ENCODE assay signal across 24 cellular contexts in genomic region chr17:14690704-14691103, GRCh38.
A peak's percentile ranks its signal among the peaks of the same experiment; 100 is the strongest.
DNase-seq lines count a peak whose midpoint lies in the region; ATAC-seq, FAIRE-seq and TF ChIP-seq lines count a peak whose summit lies in the region.
"Had no signal": no experiment of that assay in that cellular context is flagged by ENCODE, and none has a peak within 500 bp of the region (broad histone marks: within the 10 kb centered on the region; RNA-seq: fewer than 3 reads in every experiment).

No MANE protein-coding gene starts in this region.

- CTCF ChIA-PET in A673 (lab: Charles Lee), result no interaction called here

- H3K27me3 ChIP-seq in small intestine (ENCODE audit: control insufficient read depth in 2 of 2, insufficient read depth in 2 of 2, low read length in 2 of 2), result no peaks in the 10 kb centered on the region
- H3K27me3 ChIP-seq in A673 (replicated peaks; ENCODE audit: insufficient read depth, low read depth, low read length, poor library complexity), result no peaks in the 10 kb centered on the region
- H3K27me3 ChIP-seq in gastroesophageal sphincter, result no peaks in the 10 kb centered on the region
- H3K27me3 ChIP-seq: BE2C; BLaER1 treated with 17β-estradiol and CSF1 and Interleukin-3, amounts not matched to agents 10 nM and 100 nM had no signal

- intact Hi-C loops in kidney (cut with DNase I) (no loop called here), A673 (cut with micrococcal nuclease; ENCODE audit: unreplicated experiment) (no loop called here)

- H3K36me3 ChIP-seq in kidney (ENCODE audit: control insufficient read depth in 1 of 2, insufficient read depth in 2 of 2, low read length in 2 of 2) (no peaks in the 10 kb centered on the region), small intestine (ENCODE audit: control insufficient read depth in 2 of 2, insufficient read depth in 2 of 2, low read length in 2 of 2) (no peaks in the 10 kb centered on the region), A673 (ENCODE audit: insufficient read depth, low read length, poor library complexity, severe bottlenecking) (no peaks in the 10 kb centered on the region), gastroesophageal sphincter (no peaks in the 10 kb centered on the region)
- H3K36me3 ChIP-seq: BE2C; BLaER1 treated with 17β-estradiol and CSF1 and Interleukin-3, amounts not matched to agents 10 nM and 100 nM had no signal

- no peak for ATAC-seq in gastroesophageal sphincter
- ATAC-seq: HCT116 had no signal

- WGBS in small intestine, 3 donors, result 63 to 68% (median 64%) methylated on average over 2 of the region's 2 CpGs
- 68 to 85% methylated on average over 2 of the region's 2 CpGs for WGBS in gastroesophageal sphincter (ENCODE audit: low coverage in 1 of 2), 2 donors

- TF ChIP-seq CTCF in kidney (IDR thresholded peaks at IDR 0.05; ENCODE audit: borderline replicate concordance, extremely low read depth, insufficient read depth) (no peak), A673 (conservative IDR thresholded peaks at IDR 0.05; ENCODE audit: low read depth, low read length) (no peak), gastroesophageal sphincter (IDR thresholded peaks at IDR 0.05) (no peak)

- no peak for TF ChIP-seq EP300 in gastroesophageal sphincter (IDR thresholded peaks at IDR 0.05)

- H3K4me3 ChIP-seq in kidney (ENCODE audit: low read length in 2 of 2), result no peak overlapping the region
- H3K4me3 ChIP-seq in small intestine (ENCODE audit: low read depth in 1 of 2, low read length in 2 of 2), result no peak overlapping the region
- no peak overlapping the region for H3K4me3 ChIP-seq in A673 (ENCODE audit: low read depth, low read length, poor library complexity, severe bottlenecking)
- H3K4me3 ChIP-seq in gastroesophageal sphincter, result no peak overlapping the region
- H3K4me3 ChIP-seq: BLaER1 treated with 17β-estradiol and CSF1 and Interleukin-3, amounts not matched to agents 10 nM and 100 nM; GM23248 had no signal

- no peak for DNase-seq in kidney
- no peak for DNase-seq in small intestine
- no peak for DNase-seq in A673 (ENCODE audit: low spot score)
- DNase-seq in HTR-8/SVneo (ENCODE audit: insufficient read length, low spot score), result no peak
- DNase-seq: ACHN; AML-193; BE2C; CD4-positive, alpha-beta T cell; CD8-positive, alpha-beta memory T cell; DMS 273 treated with DMSO at 0.1 percent for 48 hours; DMS79; EL; GF-D8; GM23248; H9; HFFc6 had no signal

- H3K9ac ChIP-seq in kidney (ENCODE audit: low read length in 2 of 2), result no peak overlapping the region
- H3K9ac ChIP-seq: BLaER1 treated with 17β-estradiol and CSF1 and Interleukin-3, amounts not matched to agents 10 nM and 100 nM; GM23248 had no signal

- FAIRE-seq in G401.6 (lab: Jason Lieb, UNC) (peak; percentile 58), TTC549 (lab: Jason Lieb, UNC) (peak; percentile 32), kidney (lab: Jason Lieb, UNC) (peak; percentile 76), small intestine (lab: Jason Lieb, UNC) (peak; percentile 59), HTR-8/SVneo (lab: Jason Lieb, UNC) (no peak)
- FAIRE-seq: D721Med, GM12892, H1 had no signal

- peaks cover 0 to 3% of the 10 kb centered on the region in 2 donors for H3K9me3 ChIP-seq in kidney (ENCODE audit: control insufficient read depth in 1 of 2, low read length in 2 of 2)
- H3K9me3 ChIP-seq in small intestine (ENCODE audit: control insufficient read depth, low read depth), result no peaks in the 10 kb centered on the region
- peaks cover 46% of the 10 kb centered on the region for H3K9me3 ChIP-seq in A673 (ENCODE audit: low read depth, low read length, poor library complexity, severe bottlenecking)
- peaks cover 0 to 5% (median 0%) of the 10 kb centered on the region in 3 donors for H3K9me3 ChIP-seq in gastroesophageal sphincter
- H3K9me3 ChIP-seq: BE2C had no signal

- H3K4me1 ChIP-seq in kidney (ENCODE audit: control insufficient read depth in 1 of 2, insufficient read depth in 1 of 2, low read depth in 1 of 2, low read length in 2 of 2) (no peaks in the 10 kb centered on the region), small intestine (ENCODE audit: control insufficient read depth in 2 of 2, insufficient read depth in 1 of 2, low read depth in 1 of 2, low read length in 1 of 2) (no peaks in the 10 kb centered on the region), A673 (ENCODE audit: insufficient read depth, low read length, poor library complexity, severe bottlenecking) (no peaks in the 10 kb centered on the region), gastroesophageal sphincter (no peaks in the 10 kb centered on the region)
- H3K4me1 ChIP-seq: BE2C had no signal

- TF ChIP-seq POLR2A in gastroesophageal sphincter (IDR thresholded peaks at IDR 0.05), result no peak

- H3K27ac ChIP-seq in kidney (ENCODE audit: low read depth in 2 of 2, low read length in 2 of 2), result no peak overlapping the region
- no peak overlapping the region for H3K27ac ChIP-seq in small intestine (ENCODE audit: low read depth in 1 of 2, low read length in 1 of 2)
- no peak overlapping the region for H3K27ac ChIP-seq in A673 (ENCODE audit: low read depth, low read length, poor library complexity, severe bottlenecking)
- H3K27ac ChIP-seq in gastroesophageal sphincter, result no peak overlapping the region
- H3K27ac ChIP-seq: BLaER1 treated with 17β-estradiol and CSF1 and Interleukin-3, amounts not matched to agents 10 nM and 100 nM; GM23248 had no signal

- POLR2A ChIA-PET in A673 (lab: Charles Lee; ENCODE audit: low non-redundant PET), result no interaction called here

- no TSS peak for BruUV-seq in A673 (replicated peaks; lab: Mats Ljungman, UMichigan)
